Comparison of ENCODE assay signal across 9 cellular contexts in the genomic region with DNA sequence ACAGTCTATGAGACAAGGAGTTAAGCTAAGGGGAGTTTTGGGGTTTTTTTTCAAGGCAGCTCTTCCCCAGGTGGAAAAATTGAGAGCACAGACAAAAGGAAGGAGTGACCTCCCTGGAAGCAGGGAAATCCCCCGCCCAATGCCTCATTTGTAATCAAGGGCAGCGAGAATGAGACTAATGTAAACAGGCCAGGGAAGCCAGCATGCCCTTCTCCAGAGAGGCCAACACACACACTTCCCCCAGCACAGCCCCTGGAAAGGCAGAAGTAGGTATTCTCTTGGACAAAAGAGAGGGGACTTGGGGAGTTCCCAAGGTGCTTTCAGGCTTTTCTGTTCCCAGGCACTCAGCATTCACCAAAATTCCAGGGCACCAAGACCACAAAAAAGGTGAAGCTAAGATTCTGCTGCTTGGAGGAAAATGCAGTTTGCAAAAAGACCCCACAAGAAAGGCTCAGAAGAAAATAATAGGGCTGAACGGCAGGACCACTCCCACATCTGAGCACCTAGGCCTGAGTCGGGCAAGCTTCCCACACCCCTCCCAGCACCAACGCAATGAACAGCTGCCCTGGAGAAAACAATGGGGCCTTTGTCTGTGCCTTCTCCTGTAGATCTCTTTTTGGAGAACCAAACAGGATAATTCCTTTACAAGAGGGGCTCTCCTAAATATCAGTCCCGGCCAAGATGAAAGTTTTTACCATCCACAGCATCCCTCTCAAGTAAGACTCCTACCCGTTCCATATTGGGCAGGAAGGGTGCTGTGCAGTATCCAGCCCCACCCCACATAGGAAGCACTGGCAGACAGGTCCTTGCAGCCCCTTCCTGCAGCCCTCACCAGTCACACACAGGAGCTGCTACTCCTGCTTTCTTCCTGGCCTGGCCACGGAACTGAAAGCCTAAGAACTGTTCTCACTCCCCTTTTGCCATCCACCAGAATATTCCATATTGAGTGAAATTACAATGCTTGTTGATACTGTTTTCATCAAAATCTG.
DNase-seq lines count a peak whose midpoint lies in the region; ATAC-seq and TF ChIP-seq lines count a peak whose summit lies in the region.
"Had no signal": no experiment of that assay in that cellular context is flagged by ENCODE, and none has a peak within 500 bp of the region (broad histone marks: within the 10 kb centered on the region; RNA-seq: fewer than 3 reads in every experiment).

No MANE protein-coding gene starts in this region.

- H3K9ac ChIP-seq in mucosa of stomach (ENCODE audit: low read length) = peak overlapping the region; percentile 56
- H3K9ac ChIP-seq: KMS-11 had no signal

- H3K27ac ChIP-seq in brain microvascular endothelial cell = no peak overlapping the region
- H3K27ac ChIP-seq: KMS-11 had no signal

- H3K4me1 ChIP-seq in mucosa of stomach (ENCODE audit: control insufficient read depth, insufficient read depth, low read length) = peaks cover 31% of the 10 kb centered on the region

- no peak overlapping the region for H3K4me3 ChIP-seq in mucosa of stomach (ENCODE audit: low read length)
- H3K4me3 ChIP-seq in brain microvascular endothelial cell (ENCODE audit: low read depth, low read length) = no peak overlapping the region

- TF ChIP-seq CTCF in brain microvascular endothelial cell (IDR thresholded peaks at IDR 0.05; ENCODE audit: low read depth, low read length, missing control alignments) = no peak

- H3K9me3 ChIP-seq in mucosa of stomach (ENCODE audit: control insufficient read depth, low read length) = no peaks in the 10 kb centered on the region

- H3K27me3 ChIP-seq in mucosa of stomach (ENCODE audit: control insufficient read depth, insufficient read depth, low read length) = no peaks in the 10 kb centered on the region
- no peaks in the 10 kb centered on the region for H3K27me3 ChIP-seq in brain microvascular endothelial cell (replicated peaks)

- H3K36me3 ChIP-seq in mucosa of stomach (ENCODE audit: control insufficient read depth, insufficient read depth, low read length) (no peaks in the 10 kb centered on the region), brain microvascular endothelial cell (replicated peaks) (no peaks in the 10 kb centered on the region)

- ATAC-seq in HG03196 (IDR thresholded peaks at IDR 0.05; ENCODE audit: unreplicated experiment) = no peak

- in situ Hi-C loops in brain microvascular endothelial cell (cut with HindIII; ENCODE audit: low pct_ligation_motif_present, low sequenced_read_pairs) = no loop called here

- DNase-seq in stimulated activated CD4-positive, alpha-beta T cell treated with anti-CD3 and anti-CD28 coated beads, Interleukin-12 subunit alpha, Interleukin-12 subunit beta, amount 100 ng/mL, for 48 hours (ENCODE audit: low read depth in 2 of 3, low spot score in 1 of 3) = peak in 2 of 3 donors; percentile 21 to 41
- no peak for DNase-seq in stimulated activated CD4-positive, alpha-beta T cell treated with anti-CD3 and anti-CD28 coated beads, Interleukin-4, amount 100 ng/mL, for 1 hour
- DNase-seq in ecto neural progenitor cell (ENCODE audit: low spot score) = peak; percentile 65
- no peak for DNase-seq in brain microvascular endothelial cell
- DNase-seq in NCI-H2081 (lab: John Stamatoyannopoulos, UW) = no peak
- no peak for DNase-seq in Kasumi-1 (lab: John Stamatoyannopoulos, UW)

Comparison
In these comparisons a context has a peak if more than half of its experiments do, and no peak if none do; other contexts are left out.
1. DNase-seq: peak in stimulated activated CD4-positive, alpha-beta T cell treated with anti-CD3 and anti-CD28 coated beads, Interleukin-12 subunit alpha, Interleukin-12 subunit beta, amount 100 ng/mL, for 48 hours (2 of 3) and ecto neural progenitor cell (single experiment); none in stimulated activated CD4-positive, alpha-beta T cell treated with anti-CD3 and anti-CD28 coated beads, Interleukin-4, amount 100 ng/mL, for 1 hour (single experiment), brain microvascular endothelial cell (single experiment), NCI-H2081 (0 of 2) and Kasumi-1 (0 of 2).